Comparison of ENCODE assay signal across 13 cellular contexts in genomic region chr15:62163397-62163796, GRCh38. TPM values are rescaled to one million over a fixed set of nuclear protein-coding genes. Genes with fewer than 3 reads are reported as not detected.
A peak's percentile ranks its signal among the peaks of the same experiment; 100 is the strongest.
DNase-seq lines count a peak whose midpoint lies in the region; ATAC-seq and TF ChIP-seq lines count a peak whose summit lies in the region.
"Had no signal": no experiment of that assay in that cellular context is flagged by ENCODE, and none has a peak within 500 bp of the region (broad histone marks: within the 10 kb centered on the region; RNA-seq: fewer than 3 reads in every experiment).

No MANE protein-coding gene starts in this region.

- no peak overlapping the region for H3K27ac Mint-ChIP-seq in activated CD8-positive, alpha-beta memory T cell treated with anti-CD3 and anti-CD28 coated beads, Interleukin-2, amount 10 ng/mL, durations not matched to agents 7 days and 5 days
- H3K27ac Mint-ChIP-seq in activated T-helper 17 cell treated with anti-CD3 and anti-CD28 coated beads, Interleukin-2, amount 50 U/mL, for 72 hours = no peak overlapping the region

- peak overlapping the region in 5 of 8 donors; percentile 39 to 79 (median 62) for H3K27ac ChIP-seq in spleen

- peak overlapping the region; percentile 17 for H3K4me3 Mint-ChIP-seq in activated CD8-positive, alpha-beta memory T cell treated with anti-CD3 and anti-CD28 coated beads, Interleukin-2, amount 10 ng/mL, durations not matched to agents 7 days and 5 days
- H3K4me3 Mint-ChIP-seq in activated T-helper 17 cell treated with anti-CD3 and anti-CD28 coated beads, Interleukin-2, amount 50 U/mL, for 72 hours = peak overlapping the region; percentile 75

- CTCF ChIA-PET in activated CD8-positive, alpha-beta memory T cell treated with anti-CD3 and anti-CD28 coated beads, Interleukin-2, amount 10 ng/mL, durations not matched to agents 7 days and 5 days (lab: Charles Lee) = no interaction called here

- peaks cover 2% of the 10 kb centered on the region for H3K36me3 Mint-ChIP-seq in activated CD8-positive, alpha-beta memory T cell treated with anti-CD3 and anti-CD28 coated beads, Interleukin-2, amount 10 ng/mL, durations not matched to agents 7 days and 5 days
- H3K36me3 Mint-ChIP-seq in activated T-helper 17 cell treated with anti-CD3 and anti-CD28 coated beads, Interleukin-2, amount 50 U/mL, for 72 hours (ENCODE audit: low read depth) = peaks cover 11% of the 10 kb centered on the region

- no peak for TF ChIP-seq POLR2A in spleen (IDR thresholded peaks at IDR 0.05)

- no peak for ATAC-seq in activated CD8-positive, alpha-beta memory T cell treated with anti-CD3 and anti-CD28 coated beads, Interleukin-2, amount 10 ng/mL, durations not matched to agents 7 days and 5 days
- no peak for ATAC-seq in activated T-helper 17 cell treated with anti-CD3 and anti-CD28 coated beads, Interleukin-2, amount 50 U/mL, for 72 hours (replicated peaks)
- no peak for ATAC-seq in HG03045 (IDR thresholded peaks at IDR 0.05; ENCODE audit: unreplicated experiment)
- ATAC-seq: K562 had no signal

- intact Hi-C loops in spleen (cut with DNase I; ENCODE audit: low total_unique reads) = no loop called here

- peaks cover under 1% of the 10 kb centered on the region for H3K9me3 Mint-ChIP-seq in activated CD8-positive, alpha-beta memory T cell treated with anti-CD3 and anti-CD28 coated beads, Interleukin-2, amount 10 ng/mL, durations not matched to agents 7 days and 5 days (ENCODE audit: low read depth)
- H3K9me3 Mint-ChIP-seq in activated T-helper 17 cell treated with anti-CD3 and anti-CD28 coated beads, Interleukin-2, amount 50 U/mL, for 72 hours = no peaks in the 10 kb centered on the region

- H3K9ac ChIP-seq in iPS-15b (ENCODE audit: low read depth, low read length) = no peak overlapping the region

- no peaks in the 10 kb centered on the region for H3K36me3 ChIP-seq in iPS-15b (ENCODE audit: control insufficient read depth, insufficient read depth, low read length)
- H3K36me3 ChIP-seq in spleen = no peaks in the 10 kb centered on the region
- H3K36me3 ChIP-seq in HAP-1 (replicated peaks) = no peaks in the 10 kb centered on the region
- H3K36me3 ChIP-seq: thyroid gland had no signal

- no peak for DNase-seq in activated CD8-positive, alpha-beta memory T cell treated with anti-CD3 and anti-CD28 coated beads, Interleukin-2, amount 10 ng/mL, durations not matched to agents 7 days and 5 days
- DNase-seq in activated CD8-positive, alpha-beta memory T cell treated with anti-CD3 and anti-CD28 coated beads, Interleukin-2, amount 50 U/mL, for 4 hours = no peak
- DNase-seq in spleen = no peak
- no peak for DNase-seq in COLO829 (ENCODE audit: low spot score)
- no peak for DNase-seq in HAP-1 (ENCODE audit: low spot score in 2 of 2)
- DNase-seq: ACHN, NCI-H2081 treated with DMSO at 0.1 percent for 48 hours, SW 1271 had no signal

- no peak for TF ChIP-seq CTCF in spleen (IDR thresholded peaks at IDR 0.05 in 8 of 11, conservative IDR thresholded peaks at IDR 0.05 in 3 of 11)

- peaks cover 84% of the 10 kb centered on the region for H3K27me3 Mint-ChIP-seq in activated CD8-positive, alpha-beta memory T cell treated with anti-CD3 and anti-CD28 coated beads, Interleukin-2, amount 10 ng/mL, durations not matched to agents 7 days and 5 days
- H3K27me3 Mint-ChIP-seq in activated T-helper 17 cell treated with anti-CD3 and anti-CD28 coated beads, Interleukin-2, amount 50 U/mL, for 72 hours = peaks cover 41% of the 10 kb centered on the region

- H3K4me1 ChIP-seq in iPS-15b (ENCODE audit: control insufficient read depth, insufficient read depth, low read length) (no peaks in the 10 kb centered on the region), spleen (peaks cover 6 to 34% (median 26%) of the 10 kb centered on the region in 6 donors), HAP-1 (no peaks in the 10 kb centered on the region)

- in situ Hi-C loops in HAP-1 (cut with MboI; ENCODE audit: low sequenced_read_pairs) = no loop called here

- no peaks in the 10 kb centered on the region for H3K9me3 ChIP-seq in iPS-15b (ENCODE audit: control insufficient read depth, insufficient read depth, low read length)
- H3K9me3 ChIP-seq in spleen = peaks cover 0 to 8% (median 3%) of the 10 kb centered on the region in 8 donors
- H3K9me3 ChIP-seq in HAP-1 = no peaks in the 10 kb centered on the region
- H3K9me3 ChIP-seq: thyroid gland had no signal

- WGBS in spleen, 5 donors = 66 to 68% (median 67%) methylated on average over 9 of the region's 9 CpGs

- peak overlapping the region; percentile 38 for H3K4me3 ChIP-seq in iPS-15b (ENCODE audit: low read depth, low read length)
- H3K4me3 ChIP-seq in spleen = peak overlapping the region in 5 of 8 donors; percentile 29 to 68 (median 45)
- no peak overlapping the region for H3K4me3 ChIP-seq in HAP-1
- H3K4me3 ChIP-seq: K562 had no signal

- peaks cover 59% of the 10 kb centered on the region for H3K27me3 ChIP-seq in iPS-15b (ENCODE audit: control insufficient read depth, insufficient read depth, low read length)
- peaks cover 0 to 85% (median 28%) of the 10 kb centered on the region in 7 donors for H3K27me3 ChIP-seq in spleen (replicated peaks in 1 of 7)
- peaks cover 78% of the 10 kb centered on the region for H3K27me3 ChIP-seq in HAP-1 (ENCODE audit: low read depth)
- H3K27me3 ChIP-seq: thyroid gland had no signal

- peaks cover 13% of the 10 kb centered on the region for H3K4me1 Mint-ChIP-seq in activated CD8-positive, alpha-beta memory T cell treated with anti-CD3 and anti-CD28 coated beads, Interleukin-2, amount 10 ng/mL, durations not matched to agents 7 days and 5 days
- peaks cover 5% of the 10 kb centered on the region for H3K4me1 Mint-ChIP-seq in activated T-helper 17 cell treated with anti-CD3 and anti-CD28 coated beads, Interleukin-2, amount 50 U/mL, for 72 hours

RNA-seq across cellular contexts. Expression of gene C2CD4B, which starts 1.7 kb away (rescaled TPM):
- total RNA-seq in activated CD8-positive, alpha-beta memory T cell treated with anti-CD3 and anti-CD28 coated beads, Interleukin-2, amount 10 ng/mL, durations not matched to agents 7 days and 5 days = under 1 TPM in 1 of 2 experiments, not detected in 1; 0.23 TPM
- total RNA-seq in activated T-helper 17 cell treated with anti-CD3 and anti-CD28 coated beads, Interleukin-2, amount 50 U/mL, for 72 hours = 1 to 10 TPM in 1 of 2 donors, under 1 TPM in 1; 0.76 to 1.5 TPM
- total RNA-seq in spleen = 1 to 10 TPM in 2 of 7 donors, under 1 TPM in 3, not detected in 2; 0.30 to 2.3 (median 0.89) TPM
- polyA plus RNA-seq in spleen = 1 to 10 TPM in 1 of 3 donors, under 1 TPM in 2; 0.26 to 1.1 (median 0.33) TPM
- total RNA-seq: K562 had no signal
